11 cellular contexts compared by ENCODE assay signal in the genomic region with DNA sequence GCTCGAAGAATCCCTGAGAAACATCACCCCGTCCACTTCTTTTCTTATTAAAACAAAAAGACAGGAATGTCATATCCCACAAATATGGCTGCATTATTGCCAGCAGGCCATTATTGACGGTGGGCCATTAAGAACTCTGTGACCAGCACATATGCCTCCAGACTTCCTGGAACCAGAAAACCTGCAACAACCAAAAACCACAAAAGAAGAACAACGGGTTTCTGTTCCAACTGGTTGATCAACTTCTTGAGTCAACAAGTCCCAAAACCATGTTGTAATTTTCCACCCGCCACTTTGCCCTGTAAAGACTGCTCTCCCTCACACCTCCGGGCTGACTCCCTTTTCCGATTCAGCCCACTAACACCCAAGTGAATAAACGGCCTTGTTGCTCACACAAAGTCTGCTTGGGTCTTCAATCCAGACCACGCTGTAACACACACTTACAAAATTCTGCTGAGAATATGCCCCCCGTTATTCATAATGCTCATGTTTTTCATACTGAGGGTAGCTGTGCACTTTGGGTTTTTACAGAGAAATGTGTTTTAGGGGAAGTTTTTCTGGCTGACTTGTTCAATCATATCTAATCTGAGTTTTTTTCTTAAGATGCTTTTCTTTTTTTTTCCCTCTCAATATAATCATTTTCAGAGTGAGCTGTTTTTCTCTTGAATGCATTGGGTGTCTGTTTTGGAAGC. TPM values are rescaled to one million over a fixed set of nuclear protein-coding genes. Genes with fewer than 3 reads are reported as not detected.
A peak's percentile ranks its signal among the peaks of the same experiment; 100 is the strongest.
DNase-seq lines count a peak whose midpoint lies in the region; ATAC-seq, FAIRE-seq and TF ChIP-seq lines count a peak whose summit lies in the region.
"Had no signal": no experiment of that assay in that cellular context is flagged by ENCODE, and none has a peak within 500 bp of the region (broad histone marks: within the 10 kb centered on the region; RNA-seq: fewer than 3 reads in every experiment).

No MANE protein-coding gene starts in this region.

- no peaks in the 10 kb centered on the region for H4K20me1 ChIP-seq in HepG2 (ENCODE audit: insufficient read depth, low read length)

- TF ChIP-seq CTCF in HepG2 (CRISPR knock-in tag; IDR thresholded peaks at IDR 0.05): no peak
- no peak for TF ChIP-seq CTCF in right lobe of liver (IDR thresholded peaks at IDR 0.05)
- TF ChIP-seq CTCF in endothelial cell (IDR thresholded peaks at IDR 0.05; ENCODE audit: unreplicated experiment): no peak
- TF ChIP-seq CTCF in vagina (IDR thresholded peaks at IDR 0.05): no peak

- H3K9ac ChIP-seq in HepG2 (ENCODE audit: insufficient read depth, low read depth, low read length): no peak overlapping the region

- H3K36me3 Mint-ChIP-seq in endothelial cell (ENCODE audit: low read depth, unreplicated experiment): peaks cover 24% of the 10 kb centered on the region

- H3K4me1 Mint-ChIP-seq in endothelial cell (ENCODE audit: unreplicated experiment): no peaks in the 10 kb centered on the region

- no peak overlapping the region for H3K27ac Mint-ChIP-seq in endothelial cell (ENCODE audit: unreplicated experiment)

- POLR2A ChIA-PET in HepG2 (lab: Yijun Ruan, JAX): no interaction called here

- FAIRE-seq in HepG2 (lab: Jason Lieb, UNC): peak; percentile 51

- H3K79me2 ChIP-seq in HepG2 (ENCODE audit: insufficient read depth, low read length): no peaks in the 10 kb centered on the region

- no peak for TF ChIP-seq RAD21 in HepG2 (CRISPR knock-in tag; IDR thresholded peaks at IDR 0.05)

- peak overlapping the region; percentile 32 for H3K4me3 Mint-ChIP-seq in endothelial cell (ENCODE audit: unreplicated experiment)

- no peak overlapping the region for H3K4me2 ChIP-seq in HepG2 (ENCODE audit: low read depth, low read length)

- H3K27ac ChIP-seq in HepG2 (ENCODE audit: extremely low read length, insufficient read depth, low read length) (peak overlapping the region; percentile 64), right lobe of liver (no peak overlapping the region), vagina (peak overlapping the region; percentile 21)
- H3K27ac ChIP-seq: colonic mucosa had no signal

- CTCF ChIA-PET in HepG2 (lab: Yijun Ruan, JAX; ENCODE audit: low intra/inter-chr PET ratio, low total read pairs): no interaction called here

- H3K4me1 ChIP-seq in HepG2 (ENCODE audit: insufficient read depth, low read length) (peaks cover 23% of the 10 kb centered on the region), right lobe of liver (no peaks in the 10 kb centered on the region), vagina (peaks cover 17% of the 10 kb centered on the region)
- H3K4me1 ChIP-seq: BE2C, colonic mucosa had no signal

- ATAC-seq in HepG2 (peak; percentile 82), right lobe of liver (no peak), HG02610 (IDR thresholded peaks at IDR 0.05; ENCODE audit: unreplicated experiment) (no peak), HG03135 (IDR thresholded peaks at IDR 0.05; ENCODE audit: unreplicated experiment) (no peak)

- TF ChIP-seq EP300 in HepG2 (IDR thresholded peaks at IDR 0.05; ENCODE audit: low read depth in 2 of 2, low read length in 2 of 2) (peak in 1 of 2 experiments; percentile 67; a peak in 2 of 4 replicates), HepG2 (CRISPR knock-in tag; IDR thresholded peaks at IDR 0.05; ENCODE audit: borderline replicate concordance) (peak; percentile 48; the same call in 1 of the 2 replicates)

- WGBS in HepG2 (ENCODE audit: low lambda C conversion rate): 72% methylated on average over 10 of the region's 10 CpGs
- WGBS in right lobe of liver (ENCODE audit: insufficient coverage, low coverage, low lambda C conversion rate, missing lambda C conversion rate): 78% methylated on average over 8 of the region's 10 CpGs

- BruUV-seq in HepG2 (replicated peaks; lab: Mats Ljungman, UMichigan): no TSS peak

- peaks cover 7 to 46% of the 10 kb centered on the region in 2 experiments for H3K36me3 ChIP-seq in HepG2 (replicated peaks in 1 of 2; ENCODE audit: control insufficient read depth in 1 of 2, insufficient read depth in 2 of 2, low read length in 2 of 2)
- H3K36me3 ChIP-seq in right lobe of liver: peaks cover 0 to 2% (median 0%) of the 10 kb centered on the region in 4 donors
- H3K36me3 ChIP-seq in vagina: peaks cover 0 to 28% of the 10 kb centered on the region in 2 donors
- H3K36me3 ChIP-seq: colonic mucosa had no signal

- H2AFZ ChIP-seq in HepG2 (ENCODE audit: low read length): no peak overlapping the region

- DNase-seq in HepG2 (ENCODE audit: low spot score) (peak; percentile 79), right lobe of liver (no peak), NOMO-1 treated with dmso at 0.1 percent for 144 hours (lab: John Stamatoyannopoulos, UW; ENCODE audit: unreplicated experiment) (peak; percentile 18), endothelial cell (ENCODE audit: low spot score) (no peak), vagina (ENCODE audit: extremely low spot score in 2 of 2) (no peak), putamen (ENCODE audit: low spot score) (no peak)
- DNase-seq: activated CD4-positive, CD25-positive, alpha-beta regulatory T cell treated with anti-CD3 and anti-CD28 coated beads, Interleukin-2, amount 50 U/mL, for 72 hours; BE2C; colonic mucosa had no signal

- H3K4me3 ChIP-seq in HepG2 (replicated peaks in 1 of 3; ENCODE audit: insufficient read depth in 1 of 3, low read depth in 2 of 3, low read length in 3 of 3) (no peak overlapping the region), right lobe of liver (no peak overlapping the region), vagina (no peak overlapping the region)
- H3K4me3 ChIP-seq: colonic mucosa had no signal

- H3K9me3 ChIP-seq in HepG2 (ENCODE audit: low read length) (no peaks in the 10 kb centered on the region), right lobe of liver (no peaks in the 10 kb centered on the region), vagina (no peaks in the 10 kb centered on the region)
- H3K9me3 ChIP-seq: BE2C, colonic mucosa had no signal

- H3K27me3 ChIP-seq in HepG2 (ENCODE audit: control insufficient read depth in 1 of 2, insufficient read depth in 2 of 2, low read length in 2 of 2): no peaks in the 10 kb centered on the region
- no peaks in the 10 kb centered on the region for H3K27me3 ChIP-seq in right lobe of liver
- no peaks in the 10 kb centered on the region for H3K27me3 ChIP-seq in vagina
- H3K27me3 ChIP-seq: BE2C, colonic mucosa had no signal

- intact Hi-C loops in HepG2 (cut with micrococcal nuclease; ENCODE audit: unreplicated experiment) (no loop called here), right lobe of liver (cut with DNase I) (no loop called here), vagina (cut with DNase I) (no loop called here)

- H3K27me3 Mint-ChIP-seq in endothelial cell (ENCODE audit: unreplicated experiment): peaks cover 3% of the 10 kb centered on the region

- no peaks in the 10 kb centered on the region for H3K9me3 Mint-ChIP-seq in endothelial cell (ENCODE audit: unreplicated experiment)

- TF ChIP-seq POLR2A in HepG2 (IDR thresholded peaks at IDR 0.05; ENCODE audit: insufficient read depth in 1 of 2, low read depth in 2 of 2, low read length in 2 of 2) (no peak), right lobe of liver (IDR thresholded peaks at IDR 0.05) (no peak), vagina (IDR thresholded peaks at IDR 0.05) (no peak)

- in situ Hi-C loops in HepG2 (cut with HindIII; ENCODE audit: extremely low pct_ligation_motif_present, low pct_unique_long_range_greater_than_20kb): no loop called here

TF ChIP-seq in HepG2, 621 proteins besides CTCF, POLR2A, EP300 and RAD21 (continues in another document):
- TF ChIP-seq ZNF263 (CRISPR knock-in tag; IDR thresholded peaks at IDR 0.05): 0 out of 2 replicates have a peak, but pooled peaks have one; percentile 35

RNA-seq across cellular contexts. Expression of a gene that starts 20.7 kb away (rescaled TPM):
- 5.4 and 9.4 TPM in 2 replicates for total RNA-seq in HepG2 (2016; rRNA removed; fragmentation: Illumina TruSeq; extraction: Trizol)
- 0.44 and 0.61 TPM in 2 replicates for total RNA-seq in HepG2 (2016; cell fraction: cytosol; rRNA removed; fragmentation: Illumina TruSeq; extraction: Trizol; ENCODE audit: low read depth)
- 5.3 and 9.7 TPM in 2 replicates for total RNA-seq in HepG2 (2016; cell fraction: insoluble cytoplasmic fraction; rRNA removed; fragmentation: Illumina TruSeq; extraction: Trizol)
- 1.9 and 2.0 TPM in 2 replicates for total RNA-seq in HepG2 (2016; cell fraction: membrane; rRNA removed; fragmentation: Illumina TruSeq; extraction: Trizol)
- 11.3 and 12.4 TPM in 2 replicates for total RNA-seq in HepG2 (2016; cell fraction: nucleus; rRNA removed; fragmentation: Illumina TruSeq; extraction: Trizol)
- polyA plus RNA-seq in HepG2 (2011; rRNA removed): 1.6 and 2.5 TPM in 2 replicates
- polyA plus RNA-seq in HepG2 (2011; cell fraction: cytosol; rRNA removed): 0.96 and 1.1 TPM in 2 replicates
- polyA plus RNA-seq in HepG2 (2011; cell fraction: nucleus; rRNA removed): 3.7 and 4.7 TPM in 2 replicates
- polyA plus RNA-seq in HepG2 (2012): 1.6 and 1.9 TPM in 2 replicates
- polyA plus RNA-seq in HepG2 (2016; cell fraction: cytosol; fragmentation: Illumina TruSeq; extraction: Trizol; ENCODE audit: low read depth): 0.19 and 0.23 TPM in 2 replicates
- 7.7 and 8.6 TPM in 2 replicates for polyA plus RNA-seq in HepG2 (2016; cell fraction: insoluble cytoplasmic fraction; fragmentation: Illumina TruSeq; extraction: Trizol; ENCODE audit: low read depth)
- 0.73 and 0.80 TPM in 2 replicates for polyA plus RNA-seq in HepG2 (2016; cell fraction: membrane; fragmentation: Illumina TruSeq; extraction: Trizol; ENCODE audit: low read depth)
- 23.0 and 26.1 TPM in 2 replicates for polyA plus RNA-seq in HepG2 (2016; cell fraction: nucleus; fragmentation: Illumina TruSeq; extraction: Trizol; ENCODE audit: insufficient read depth, low read depth)
- 1.4 TPM in 2 replicates for polyA minus RNA-seq in HepG2 (2011; rRNA and poly(A)+ RNA removed; ENCODE audit: low replicate concordance)
- 2.6 and 2.9 TPM in 2 replicates for polyA minus RNA-seq in HepG2 (2011; cell fraction: cytosol; rRNA and poly(A)+ RNA removed)
- polyA minus RNA-seq in HepG2 (2011; cell fraction: nucleus; rRNA and poly(A)+ RNA removed): 9.6 and 11.2 TPM in 2 replicates
- 1 to 10 TPM; 1.2 to 2.0 (median 1.6) TPM for total RNA-seq in right lobe of liver
- total RNA-seq in endothelial cell (ENCODE audit: unreplicated experiment): 10.4 TPM
- 9.3 TPM for total RNA-seq in vagina

Comparison
In these comparisons a context has a peak if more than half of its experiments do, and no peak if none do; other contexts are left out.
1. DNase-seq: peak in HepG2 (single experiment) and NOMO-1 treated with dmso at 0.1 percent for 144 hours (single experiment); none in right lobe of liver (0 of 3), endothelial cell (single experiment), vagina (0 of 2) and putamen (single experiment).
2. H3K27ac ChIP-seq: peak in HepG2 (single experiment) and vagina (single experiment); none in right lobe of liver (0 of 3).